In genomic region chr7:113806633-113807327, GRCh38 we compare ENCODE assay signal across 30 cellular contexts.
"Had no signal": no experiment of that assay in that cellular context is flagged by ENCODE, and none has a peak within 500 bp of the region (broad histone marks: within the 10 kb centered on the region; RNA-seq: fewer than 3 reads in every experiment).

No MANE protein-coding gene starts in this region.

- H3K4me3 ChIP-seq: heart left ventricle, left lung, lower lobe of right lung, ovary, right lobe of liver, skin epidermis, thoracic aorta had no signal

- H3K4me3 Mint-ChIP-seq: activated CD4-positive, alpha-beta memory T cell treated with anti-CD3 and anti-CD28 coated beads, Interleukin-2, amount 10 ng/mL, durations not matched to agents 7 days and 5 days; activated CD4-positive, alpha-beta T cell treated with anti-CD3 and anti-CD28 coated beads, Interleukin-2, amount 10 ng/mL, durations not matched to agents 7 days and 5 days; activated T-cell treated with anti-CD3 and anti-CD28 coated beads, Interleukin-2, amount 50 U/mL, for 24 hours; effector memory CD8-positive, alpha-beta T cell; nephron progenitor cell; stimulated activated naive CD8-positive, alpha-beta T cell treated with anti-CD3 and anti-CD28 coated beads, Interleukin-15, Interleukin-2, amounts not matched to agents 100 ng/mL and 50 ng/mL, for 24 hours; T-helper 1 cell treated with Interleukin-12 subunit alpha and Interleukin-12 subunit beta and Interleukin-4 antibody, amounts not matched to agents 30 μg/mL and 1 μg/mL, for 36 hours; WTC11 had no signal

- H3K27ac ChIP-seq: heart left ventricle, left lung, lower lobe of right lung, ovary, right lobe of liver, skin epidermis, thoracic aorta had no signal

- H3K27me3 ChIP-seq: heart left ventricle, left lung, ovary, right lobe of liver had no signal

- H3K36me3 Mint-ChIP-seq: WTC11 had no signal

- ATAC-seq: effector memory CD8-positive, alpha-beta T cell; heart left ventricle; left lung; lower lobe of right lung; right lobe of liver; WTC11 had no signal

- H3K27ac Mint-ChIP-seq: activated CD4-positive, alpha-beta memory T cell treated with anti-CD3 and anti-CD28 coated beads, Interleukin-2, amount 10 ng/mL, durations not matched to agents 7 days and 5 days; activated CD4-positive, alpha-beta T cell treated with anti-CD3 and anti-CD28 coated beads, Interleukin-2, amount 10 ng/mL, durations not matched to agents 7 days and 5 days; activated T-cell treated with anti-CD3 and anti-CD28 coated beads, Interleukin-2, amount 50 U/mL, for 24 hours; effector memory CD8-positive, alpha-beta T cell; nephron progenitor cell; progenitor cell of endocrine pancreas; stimulated activated naive CD8-positive, alpha-beta T cell treated with anti-CD3 and anti-CD28 coated beads, Interleukin-15, Interleukin-2, amounts not matched to agents 100 ng/mL and 50 ng/mL, for 24 hours; T-helper 1 cell treated with Interleukin-12 subunit alpha and Interleukin-12 subunit beta and Interleukin-4 antibody, amounts not matched to agents 30 μg/mL and 1 μg/mL, for 36 hours; WTC11 had no signal

- H3K36me3 ChIP-seq: heart left ventricle, left lung, lower lobe of right lung, ovary, right lobe of liver, thoracic aorta had no signal

- H3K9me3 Mint-ChIP-seq: activated CD4-positive, alpha-beta memory T cell treated with anti-CD3 and anti-CD28 coated beads, Interleukin-2, amount 10 ng/mL, durations not matched to agents 7 days and 5 days; activated CD4-positive, alpha-beta T cell treated with anti-CD3 and anti-CD28 coated beads, Interleukin-2, amount 10 ng/mL, durations not matched to agents 7 days and 5 days; activated T-cell treated with anti-CD3 and anti-CD28 coated beads, Interleukin-2, amount 50 U/mL, for 24 hours; nephron progenitor cell; T-helper 1 cell treated with Interleukin-12 subunit alpha and Interleukin-12 subunit beta and Interleukin-4 antibody, amounts not matched to agents 30 μg/mL and 1 μg/mL, for 36 hours had no signal

- H3K27me3 Mint-ChIP-seq: activated CD4-positive, alpha-beta memory T cell treated with anti-CD3 and anti-CD28 coated beads, Interleukin-2, amount 10 ng/mL, durations not matched to agents 7 days and 5 days; activated CD4-positive, alpha-beta T cell treated with anti-CD3 and anti-CD28 coated beads, Interleukin-2, amount 10 ng/mL, durations not matched to agents 7 days and 5 days; activated T-cell treated with anti-CD3 and anti-CD28 coated beads, Interleukin-2, amount 50 U/mL, for 24 hours; effector memory CD8-positive, alpha-beta T cell; progenitor cell of endocrine pancreas; stimulated activated naive CD8-positive, alpha-beta T cell treated with anti-CD3 and anti-CD28 coated beads, Interleukin-15, Interleukin-2, amounts not matched to agents 100 ng/mL and 50 ng/mL, for 24 hours had no signal

- H3K4me1 Mint-ChIP-seq: activated CD4-positive, alpha-beta memory T cell treated with anti-CD3 and anti-CD28 coated beads, Interleukin-2, amount 10 ng/mL, durations not matched to agents 7 days and 5 days; activated CD4-positive, alpha-beta T cell treated with anti-CD3 and anti-CD28 coated beads, Interleukin-2, amount 10 ng/mL, durations not matched to agents 7 days and 5 days; nephron progenitor cell; WTC11 had no signal

- DNase-seq: activated CD4-positive, alpha-beta memory T cell treated with anti-CD3 and anti-CD28 coated beads, Interleukin-2, amount 10 ng/mL, durations not matched to agents 7 days and 5 days; activated CD4-positive, alpha-beta T cell treated with anti-CD3 and anti-CD28 coated beads for 1 hour; activated CD4-positive, alpha-beta T cell treated with anti-CD3 and anti-CD28 coated beads, Interleukin-2, amount 10 ng/mL, durations not matched to agents 7 days and 5 days; activated CD8-positive, alpha-beta memory T cell treated with anti-CD3 and anti-CD28 coated beads, Interleukin-2, amount 50 U/mL, for 48 hours; activated gamma-delta T cell; activated naive CD4-positive, alpha-beta T cell treated with anti-CD3 and anti-CD28 coated beads, Interleukin-2, amount 50 U/mL, for 16 hours; activated T-cell treated with anti-CD3 and anti-CD28 coated beads, Interleukin-2, amount 50 U/mL, for 24 hours; amniotic stem cell; cerebellar nuclear complex; cortex of kidney; effector memory CD8-positive, alpha-beta T cell; erythroblast; foreskin fibroblast; heart left ventricle; hypothalamus; left lung; lower lobe of right lung; mesenchymal stem cell; nephron progenitor cell; ovary; right lobe of liver; stimulated activated CD4-positive, alpha-beta T cell treated with anti-CD3 and anti-CD28 coated beads, Interleukin-12 subunit alpha, Interleukin-12 subunit beta, amount 100 ng/mL, for 4 hours; stimulated activated CD4-positive, alpha-beta T cell treated with anti-CD3 and anti-CD28 coated beads, Interleukin-4, amount 100 ng/mL, for 1 hour; trophoblast cell had no signal
